19 cellular contexts compared by ENCODE assay signal in the genomic region with DNA sequence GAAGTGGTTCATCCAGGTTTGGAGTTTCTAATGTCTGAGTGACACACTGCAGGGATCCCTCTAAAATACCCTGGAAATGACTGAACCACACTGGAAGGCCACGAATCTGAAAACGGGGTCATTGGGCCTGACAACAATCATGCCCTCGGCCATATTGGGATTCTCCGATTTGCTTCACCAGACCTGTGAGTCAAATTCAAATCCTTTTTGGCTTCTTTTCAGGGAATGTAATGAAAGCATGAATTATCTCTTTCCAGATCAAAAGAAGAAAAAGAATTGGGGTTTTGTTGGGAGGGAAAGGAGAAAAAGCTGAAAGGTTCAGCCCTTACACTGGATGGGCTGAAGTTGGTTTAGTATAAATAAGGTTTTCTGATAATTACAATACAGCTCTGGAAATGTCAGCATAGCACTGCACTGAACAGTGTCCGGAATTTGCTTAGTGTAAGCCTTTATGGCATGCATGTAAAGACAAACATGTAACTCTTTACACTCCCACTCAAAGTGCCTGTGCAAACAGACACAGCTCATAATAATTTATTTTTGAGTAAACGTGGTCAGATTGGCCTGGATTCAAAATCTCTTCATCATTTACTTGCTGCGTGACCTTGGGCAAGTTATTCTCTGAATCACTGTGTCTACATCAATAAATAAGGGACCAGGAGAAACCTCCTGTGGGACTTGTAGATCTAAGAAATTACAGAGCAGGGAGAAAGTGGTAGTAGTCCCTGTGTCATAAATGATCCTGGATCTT. TPM values are rescaled to one million over a fixed set of nuclear protein-coding genes. Genes with fewer than 3 reads are reported as not detected.
A peak's percentile ranks its signal among the peaks of the same experiment; 100 is the strongest.
DNase-seq lines count a peak whose midpoint lies in the region; ATAC-seq and TF ChIP-seq lines count a peak whose summit lies in the region.
"Had no signal": no experiment of that assay in that cellular context is flagged by ENCODE, and none has a peak within 500 bp of the region (broad histone marks: within the 10 kb centered on the region; RNA-seq: fewer than 3 reads in every experiment).

No MANE protein-coding gene starts in this region.

- no peaks in the 10 kb centered on the region for H3K27me3 ChIP-seq in left lung
- H3K27me3 ChIP-seq: BLaER1 had no signal

- H3K4me3 ChIP-seq in astrocyte of the spinal cord (ENCODE audit: low read depth, low read length) (no peak overlapping the region), left lung (no peak overlapping the region)
- H3K4me3 ChIP-seq: BLaER1, thoracic aorta had no signal

- DNase-seq in EH (ENCODE audit: low read depth), result peak; percentile 24
- peak; percentile 45 for DNase-seq in M059J (ENCODE audit: low read depth)
- DNase-seq in astrocyte of the spinal cord (ENCODE audit: low read depth, low spot score), result peak; percentile 3
- DNase-seq in left lung, result no peak
- no peak for DNase-seq in DMS79 treated with DMSO at 0.1 percent for 48 hours (lab: John Stamatoyannopoulos, UW)
- DNase-seq in activated gamma-delta T cell treated with Interleukin-2 at 50 U/mL for 16 hours, result no peak
- DNase-seq in NCI-H526 treated with DMSO at 0.1 percent for 48 hours (lab: John Stamatoyannopoulos, UW), result no peak
- no peak for DNase-seq in superior temporal gyrus (ENCODE audit: extremely low spot score)
- DNase-seq: activated CD4-positive, alpha-beta T cell treated with anti-CD3 and anti-CD28 coated beads for 48 hours; activated effector memory CD4-positive, alpha-beta T cell treated with anti-CD3 and anti-CD28 coated beads, Interleukin-2, amount 50 U/mL, for 16 hours; amygdala; DMS 273 treated with DMSO at 0.1 percent for 48 hours; effector memory CD4-positive, alpha-beta T cell; kidney; NCI-H1930 had no signal

- no peaks in the 10 kb centered on the region for H3K9me3 ChIP-seq in left lung
- H3K9me3 ChIP-seq: thoracic aorta had no signal

- no peaks in the 10 kb centered on the region for H3K4me1 ChIP-seq in left lung

- intact Hi-C loops in left lung (cut with DNase I), result no loop called here

- no peaks in the 10 kb centered on the region for H3K36me3 ChIP-seq in left lung
- H3K36me3 ChIP-seq: BLaER1, thoracic aorta had no signal

- in situ Hi-C loops in astrocyte of the spinal cord (cut with HindIII; ENCODE audit: low sequenced_read_pairs), result no loop called here

- H3K27ac ChIP-seq in left lung, result no peak overlapping the region
- H3K27ac ChIP-seq: BLaER1, thoracic aorta had no signal

- TF ChIP-seq CTCF in astrocyte of the spinal cord (IDR thresholded peaks at IDR 0.05; ENCODE audit: low read depth, low read length), result no peak
- no peak for TF ChIP-seq CTCF in left lung (IDR thresholded peaks at IDR 0.05)

- peak; percentile 67 for ATAC-seq in left lung

RNA-seq across cellular contexts. Expression of gene CT47C1, which starts 21.4 kb away (rescaled TPM):
- total RNA-seq in M059J (2014; rRNA removed; shearing (Covaris generic)), result 0.39 TPM in 1 of 2 replicates, not detected in the other
- total RNA-seq in left lung, result not detected
- total RNA-seq: cerebellum, kidney, pulmonary artery endothelial cell, thoracic aorta had no signal

RNA-seq across cellular contexts. Expression of gene KIAA1210, which starts 33.4 kb away (rescaled TPM):
- 0.02 TPM in 1 of 2 replicates, not detected in the other for total RNA-seq in M059J (2014; rRNA removed; shearing (Covaris generic))
- under 1 TPM in 1 of 2 donors, not detected in 1; 0.06 TPM for total RNA-seq in left lung
- total RNA-seq: pulmonary artery endothelial cell, thoracic aorta had no signal

Comparison
In these comparisons a context has a peak if more than half of its experiments do, and no peak if none do; other contexts are left out.
1. DNase-seq: peak in EH (single experiment), M059J (single experiment) and astrocyte of the spinal cord (single experiment); none in left lung (0 of 2), DMS79 treated with DMSO at 0.1 percent for 48 hours (single experiment), activated gamma-delta T cell treated with Interleukin-2 at 50 U/mL for 16 hours (single experiment), NCI-H526 treated with DMSO at 0.1 percent for 48 hours (single experiment) and superior temporal gyrus (single experiment).